In genomic region chr10:24341897-24342296, GRCh38 we compare ENCODE assay signal across 13 cellular contexts.
A peak's percentile ranks its signal among the peaks of the same experiment; 100 is the strongest.
DNase-seq lines count a peak whose midpoint lies in the region; ATAC-seq, FAIRE-seq and TF ChIP-seq lines count a peak whose summit lies in the region.
"Had no signal": no experiment of that assay in that cellular context is flagged by ENCODE, and none has a peak within 500 bp of the region (broad histone marks: within the 10 kb centered on the region; RNA-seq: fewer than 3 reads in every experiment).

No MANE protein-coding gene starts in this region.

- H3K4me1 ChIP-seq in left ventricle myocardium inferior = peaks cover 65% of the 10 kb centered on the region
- peaks cover 19 to 28% (median 25%) of the 10 kb centered on the region in 3 donors for H3K4me1 ChIP-seq in skeletal muscle tissue (ENCODE audit: control insufficient read depth in 3 of 3, insufficient read depth in 3 of 3, low read length in 3 of 3)

- no peaks in the 10 kb centered on the region for H3K9me3 ChIP-seq in left ventricle myocardium inferior (replicated peaks)
- H3K9me3 ChIP-seq in skeletal muscle tissue (ENCODE audit: control insufficient read depth in 3 of 3, low read length in 3 of 3) = no peaks in the 10 kb centered on the region

- no peak overlapping the region for H3K4me3 ChIP-seq in left ventricle myocardium inferior
- no peak overlapping the region for H3K4me3 ChIP-seq in skeletal muscle tissue (ENCODE audit: low read length in 3 of 3)

- FAIRE-seq in GM12891 (lab: Jason Lieb, UNC) = no peak
- FAIRE-seq: D721Med had no signal

- TF ChIP-seq CTCF in left ventricle myocardium inferior (IDR thresholded peaks at IDR 0.05; ENCODE audit: borderline replicate concordance) = no peak

- intact Hi-C loops in left ventricle myocardium inferior (cut with micrococcal nuclease) = no loop called here

- ATAC-seq in HG03095 (IDR thresholded peaks at IDR 0.05; ENCODE audit: unreplicated experiment) = no peak

- no peaks in the 10 kb centered on the region for H3K36me3 ChIP-seq in left ventricle myocardium inferior
- H3K36me3 ChIP-seq in skeletal muscle tissue (ENCODE audit: control insufficient read depth in 3 of 3, insufficient read depth in 3 of 3, low read length in 3 of 3) = no peaks in the 10 kb centered on the region

- DNase-seq in EH (ENCODE audit: low read depth) (peak; percentile 4), M059J (ENCODE audit: low read depth) (peak; percentile 44), left ventricle myocardium inferior (no peak), GM12891 (ENCODE audit: insufficient read length, low spot score) (no peak), hippocampal formation (lab: John Stamatoyannopoulos, UW) (no peak)
- DNase-seq: ACHN, H7, NCI-H1105, NCI-H226, NCI-H524 treated with DMSO at 0.1 percent for 48 hours had no signal

- H3K27me3 ChIP-seq in left ventricle myocardium inferior (ENCODE audit: low read depth) (no peaks in the 10 kb centered on the region), skeletal muscle tissue (ENCODE audit: control insufficient read depth in 3 of 3, insufficient read depth in 3 of 3, low read length in 3 of 3) (no peaks in the 10 kb centered on the region)

- TF ChIP-seq POLR2A in GM12891 (IDR thresholded peaks at IDR 0.05; ENCODE audit: low read depth, low read length) = no peak

- H3K27ac ChIP-seq in left ventricle myocardium inferior (replicated peaks) = peak overlapping the region; percentile 25
- H3K27ac ChIP-seq in skeletal muscle tissue (ENCODE audit: low read depth, low read length) = peak overlapping the region; percentile 37

- H3K9ac ChIP-seq in skeletal muscle tissue (ENCODE audit: low read depth in 1 of 3, low read length in 3 of 3) = no peak overlapping the region

TF ChIP-seq in GM12891, 5 proteins besides CTCF, POLR2A, EP300 and RAD21:
- TF ChIP-seq POU2F2 (IDR thresholded peaks at IDR 0.05; ENCODE audit: low read depth, low read length) (no peak), SPI1 (IDR thresholded peaks at IDR 0.05; ENCODE audit: low read depth, low read length) (no peak), PAX5 (IDR thresholded peaks at IDR 0.05; ENCODE audit: insufficient read depth, low read length, severe bottlenecking) (no peak), POLR2AphosphoS5 (IDR thresholded peaks at IDR 0.05; ENCODE audit: low read depth, low read length) (no peak), TAF1 (IDR thresholded peaks at IDR 0.05; ENCODE audit: low read depth, low read length) (no peak)

Comparison
In these comparisons a context has a peak if more than half of its experiments do, and no peak if none do; other contexts are left out.
1. DNase-seq: peak in EH (single experiment) and M059J (single experiment); none in left ventricle myocardium inferior (single experiment), GM12891 (single experiment) and hippocampal formation (0 of 2).